32 cellular contexts compared by ENCODE assay signal in genomic region chr3:29949131-29949530, GRCh38.
A peak's percentile ranks its signal among the peaks of the same experiment; 100 is the strongest.
DNase-seq lines count a peak whose midpoint lies in the region; ATAC-seq, FAIRE-seq and TF ChIP-seq lines count a peak whose summit lies in the region.
"Had no signal": no experiment of that assay in that cellular context is flagged by ENCODE, and none has a peak within 500 bp of the region (broad histone marks: within the 10 kb centered on the region; RNA-seq: fewer than 3 reads in every experiment).

No MANE protein-coding gene starts in this region.

- peaks cover 3% of the 10 kb centered on the region for H3K4me1 ChIP-seq in astrocyte (ENCODE audit: insufficient read depth, low read length)
- H3K4me1 ChIP-seq in esophagus muscularis mucosa: no peaks in the 10 kb centered on the region
- no peaks in the 10 kb centered on the region for H3K4me1 ChIP-seq in right lobe of liver
- H3K4me1 ChIP-seq: left lung had no signal

- CTCF ChIA-PET in AG04449 (lab: Yijun Ruan, JAX): no interaction called here
- CTCF ChIA-PET in activated naive CD4-positive, alpha-beta T cell treated with anti-CD3 and anti-CD28 coated beads, Interleukin-2, amount 10 ng/mL, durations not matched to agents 7 days and 5 days (lab: Charles Lee): no interaction called here

- TF ChIP-seq POLR2A in esophagus muscularis mucosa (IDR thresholded peaks at IDR 0.05; ENCODE audit: low read depth) (no peak), right lobe of liver (IDR thresholded peaks at IDR 0.05) (no peak)

- 56% methylated on average over 1 of the region's 1 CpG for WGBS in esophagus muscularis mucosa
- WGBS in right lobe of liver (ENCODE audit: insufficient coverage, low coverage, low lambda C conversion rate, missing lambda C conversion rate): 38% methylated on average over 1 of the region's 1 CpG

- H2AFZ ChIP-seq in astrocyte (ENCODE audit: low read depth, low read length): no peak overlapping the region

- DNase-seq in AG04449 (ENCODE audit: low read depth, low spot score) (peak; percentile 12), HFFc6 (peak; percentile 23), astrocyte (ENCODE audit: low read depth) (peak; percentile 17), fibroblast of villous mesenchyme (ENCODE audit: low read depth) (peak; percentile 42), esophagus muscularis mucosa (ENCODE audit: extremely low spot score) (no peak), right lobe of liver (no peak), left lobe of liver (ENCODE audit: low spot score) (no peak)
- DNase-seq in activated naive CD4-positive, alpha-beta T cell treated with anti-CD3 and anti-CD28 coated beads, Interleukin-2, amount 10 ng/mL, durations not matched to agents 7 days and 5 days: no peak
- DNase-seq: activated CD4-positive, alpha-beta T cell treated with anti-CD3 and anti-CD28 coated beads, Interleukin-2, amount 10 ng/mL, durations not matched to agents 24 days and 14 days; activated naive CD8-positive, alpha-beta T cell treated with anti-CD3 and anti-CD28 coated beads for 36 hours; CD4-positive, alpha-beta memory T cell; glutamatergic neuron; H7; left lung; MG63; NCI-H2029 treated with DMSO at 0.1 percent for 48 hours; NCI-H748 treated with DMSO at 0.1 percent for 48 hours; nephron progenitor cell; ovary; SIG-M5; stimulated activated naive CD8-positive, alpha-beta T cell treated with anti-CD3 and anti-CD28 coated beads, Interleukin-15, Interleukin-2, amounts not matched to agents 100 U/mL and 50 U/mL, for 24 hours; T1000 had no signal

- POLR2A ChIA-PET in AG04449 (lab: Yijun Ruan, JAX): no interaction called here

- no peak for TF ChIP-seq EP300 in esophagus muscularis mucosa (IDR thresholded peaks at IDR 0.05)

- H3K36me3 Mint-ChIP-seq in HFFc6 (ENCODE audit: low read depth) (no peaks in the 10 kb centered on the region), astrocyte (ENCODE audit: low read depth, unreplicated experiment) (no peaks in the 10 kb centered on the region)
- H3K36me3 Mint-ChIP-seq in activated naive CD4-positive, alpha-beta T cell treated with anti-CD3 and anti-CD28 coated beads, Interleukin-2, amount 10 ng/mL, durations not matched to agents 7 days and 5 days: no peaks in the 10 kb centered on the region
- H3K36me3 Mint-ChIP-seq: activated naive CD8-positive, alpha-beta T cell treated with anti-CD3 and anti-CD28 coated beads for 36 hours; CD4-positive, alpha-beta memory T cell; memory B cell; WTC11 had no signal

- ATAC-seq in right lobe of liver: no peak
- no peak for ATAC-seq in left lobe of liver
- ATAC-seq: left lung; stimulated activated naive CD8-positive, alpha-beta T cell treated with anti-CD3 and anti-CD28 coated beads, Interleukin-15, Interleukin-2, amounts not matched to agents 100 U/mL and 50 U/mL, for 24 hours; WTC11 had no signal

- H3K36me3 ChIP-seq in astrocyte (ENCODE audit: insufficient read depth, low read length) (no peaks in the 10 kb centered on the region), esophagus muscularis mucosa (no peaks in the 10 kb centered on the region), right lobe of liver (no peaks in the 10 kb centered on the region)
- H3K36me3 ChIP-seq: left lung, MG63, ovary had no signal

- no peaks in the 10 kb centered on the region for H3K79me2 ChIP-seq in astrocyte (ENCODE audit: insufficient read depth, low read length)

- H3K9me3 Mint-ChIP-seq in HFFc6: no peaks in the 10 kb centered on the region
- no peaks in the 10 kb centered on the region for H3K9me3 Mint-ChIP-seq in astrocyte (ENCODE audit: unreplicated experiment)
- H3K9me3 Mint-ChIP-seq in activated naive CD4-positive, alpha-beta T cell treated with anti-CD3 and anti-CD28 coated beads, Interleukin-2, amount 10 ng/mL, durations not matched to agents 7 days and 5 days: no peaks in the 10 kb centered on the region
- H3K9me3 Mint-ChIP-seq: activated CD4-positive, alpha-beta T cell treated with anti-CD3 and anti-CD28 coated beads, Interleukin-2, amount 10 ng/mL, durations not matched to agents 24 days and 14 days; activated naive CD8-positive, alpha-beta T cell treated with anti-CD3 and anti-CD28 coated beads for 36 hours; CD4-positive, alpha-beta memory T cell; central memory CD8-positive, alpha-beta T cell; memory B cell; nephron progenitor cell; WTC11 had no signal

- intact Hi-C loops in esophagus muscularis mucosa (cut with DNase I): no loop called here
- intact Hi-C loops in right lobe of liver (cut with DNase I): no loop called here

- no peak for FAIRE-seq in astrocyte (lab: Jason Lieb, UNC)
- FAIRE-seq: A204.1, D721Med, GM18507, GM19239 had no signal

- H3K27me3 ChIP-seq in astrocyte (ENCODE audit: insufficient read depth, low read length) (no peaks in the 10 kb centered on the region), esophagus muscularis mucosa (no peaks in the 10 kb centered on the region), right lobe of liver (no peaks in the 10 kb centered on the region)
- H3K27me3 ChIP-seq: left lung, MG63, ovary had no signal

- H3K9me3 ChIP-seq in astrocyte (ENCODE audit: insufficient read depth, low read depth, low read length) (no peaks in the 10 kb centered on the region), esophagus muscularis mucosa (no peaks in the 10 kb centered on the region), right lobe of liver (no peaks in the 10 kb centered on the region)
- H3K9me3 ChIP-seq: left lung, MG63, ovary had no signal

- H3K27me3 Mint-ChIP-seq in HFFc6 (ENCODE audit: insufficient read depth) (no peaks in the 10 kb centered on the region), astrocyte (ENCODE audit: low read depth, unreplicated experiment) (no peaks in the 10 kb centered on the region)
- H3K27me3 Mint-ChIP-seq in activated naive CD4-positive, alpha-beta T cell treated with anti-CD3 and anti-CD28 coated beads, Interleukin-2, amount 10 ng/mL, durations not matched to agents 7 days and 5 days: peaks cover under 1% of the 10 kb centered on the region
- H3K27me3 Mint-ChIP-seq: activated CD4-positive, alpha-beta T cell treated with anti-CD3 and anti-CD28 coated beads, Interleukin-2, amount 10 ng/mL, durations not matched to agents 24 days and 14 days; activated naive CD8-positive, alpha-beta T cell treated with anti-CD3 and anti-CD28 coated beads for 36 hours; central memory CD8-positive, alpha-beta T cell had no signal

- no peaks in the 10 kb centered on the region for H4K20me1 ChIP-seq in astrocyte (ENCODE audit: insufficient read depth, low read length)

- H3K27ac ChIP-seq in astrocyte (ENCODE audit: low read depth, low read length): no peak overlapping the region
- no peak overlapping the region for H3K27ac ChIP-seq in esophagus muscularis mucosa (replicated peaks in 1 of 4)
- H3K27ac ChIP-seq in right lobe of liver: no peak overlapping the region
- H3K27ac ChIP-seq: KMS-11, left lung, ovary, skin epidermis had no signal

- H3K4me2 ChIP-seq in astrocyte (ENCODE audit: low read length): no peak overlapping the region
- H3K4me2 ChIP-seq: KMS-11 had no signal

- H3K4me3 Mint-ChIP-seq in HFFc6: no peak overlapping the region
- H3K4me3 Mint-ChIP-seq in astrocyte (ENCODE audit: unreplicated experiment): no peak overlapping the region
- no peak overlapping the region for H3K4me3 Mint-ChIP-seq in activated naive CD4-positive, alpha-beta T cell treated with anti-CD3 and anti-CD28 coated beads, Interleukin-2, amount 10 ng/mL, durations not matched to agents 7 days and 5 days
- H3K4me3 Mint-ChIP-seq: activated CD4-positive, alpha-beta T cell treated with anti-CD3 and anti-CD28 coated beads, Interleukin-2, amount 10 ng/mL, durations not matched to agents 24 days and 14 days; activated naive CD8-positive, alpha-beta T cell treated with anti-CD3 and anti-CD28 coated beads for 36 hours; B cell; CD4-positive, alpha-beta memory T cell; central memory CD8-positive, alpha-beta T cell; memory B cell; nephron progenitor cell; WTC11 had no signal

- no peak overlapping the region for H3K9ac ChIP-seq in astrocyte (ENCODE audit: low read length)
- H3K9ac ChIP-seq: KMS-11 had no signal

- H3K4me3 ChIP-seq in AG04449 (ENCODE audit: low read depth, low read length) (no peak overlapping the region), astrocyte (ENCODE audit: insufficient read depth, low read depth, low read length) (no peak overlapping the region), fibroblast of villous mesenchyme (ENCODE audit: low read depth, low read length) (no peak overlapping the region), esophagus muscularis mucosa (no peak overlapping the region), right lobe of liver (no peak overlapping the region)
- H3K4me3 ChIP-seq: left lung, MG63, ovary, skin epidermis had no signal

- peaks cover 33% of the 10 kb centered on the region for H3K4me1 Mint-ChIP-seq in HFFc6 (ENCODE audit: low read depth)
- H3K4me1 Mint-ChIP-seq in astrocyte (ENCODE audit: low read depth, unreplicated experiment): peaks cover 15% of the 10 kb centered on the region
- H3K4me1 Mint-ChIP-seq in activated naive CD4-positive, alpha-beta T cell treated with anti-CD3 and anti-CD28 coated beads, Interleukin-2, amount 10 ng/mL, durations not matched to agents 7 days and 5 days: no peaks in the 10 kb centered on the region
- H3K4me1 Mint-ChIP-seq: activated CD4-positive, alpha-beta T cell treated with anti-CD3 and anti-CD28 coated beads, Interleukin-2, amount 10 ng/mL, durations not matched to agents 24 days and 14 days; activated naive CD8-positive, alpha-beta T cell treated with anti-CD3 and anti-CD28 coated beads for 36 hours; B cell; CD4-positive, alpha-beta memory T cell; central memory CD8-positive, alpha-beta T cell; memory B cell; nephron progenitor cell; WTC11 had no signal

- no peak for TF ChIP-seq CTCF in AG04449 (IDR thresholded peaks at IDR 0.05; ENCODE audit: insufficient read depth, low read length, missing control alignments)
- TF ChIP-seq CTCF in HFFc6 (IDR thresholded peaks at IDR 0.05): no peak
- TF ChIP-seq CTCF in astrocyte (IDR thresholded peaks at IDR 0.05; ENCODE audit: insufficient read depth, low read depth, low read length): no peak
- TF ChIP-seq CTCF in fibroblast of villous mesenchyme (IDR thresholded peaks at IDR 0.05; ENCODE audit: insufficient read depth, low read depth, low read length): no peak
- no peak for TF ChIP-seq CTCF in esophagus muscularis mucosa (IDR thresholded peaks at IDR 0.05)
- no peak for TF ChIP-seq CTCF in right lobe of liver (IDR thresholded peaks at IDR 0.05)

- H3K27ac Mint-ChIP-seq in HFFc6 (no peak overlapping the region), astrocyte (ENCODE audit: unreplicated experiment) (peak overlapping the region; percentile 42)
- no peak overlapping the region for H3K27ac Mint-ChIP-seq in activated naive CD4-positive, alpha-beta T cell treated with anti-CD3 and anti-CD28 coated beads, Interleukin-2, amount 10 ng/mL, durations not matched to agents 7 days and 5 days
- H3K27ac Mint-ChIP-seq: activated CD4-positive, alpha-beta T cell treated with anti-CD3 and anti-CD28 coated beads, Interleukin-2, amount 10 ng/mL, durations not matched to agents 24 days and 14 days; activated naive CD8-positive, alpha-beta T cell treated with anti-CD3 and anti-CD28 coated beads for 36 hours; B cell; CD4-positive, alpha-beta memory T cell; memory B cell; nephron progenitor cell; WTC11 had no signal

Comparison
In these comparisons a context has a peak if more than half of its experiments do, and no peak if none do; other contexts are left out.
1. DNase-seq: peak in AG04449 (single experiment), HFFc6 (single experiment), astrocyte (single experiment) and fibroblast of villous mesenchyme (single experiment); none in esophagus muscularis mucosa (single experiment), activated naive CD4-positive, alpha-beta T cell treated with anti-CD3 and anti-CD28 coated beads, Interleukin-2, amount 10 ng/mL, durations not matched to agents 7 days and 5 days (single experiment), right lobe of liver (0 of 3) and left lobe of liver (single experiment).